22 cellular contexts compared by ENCODE assay signal in the genomic region with DNA sequence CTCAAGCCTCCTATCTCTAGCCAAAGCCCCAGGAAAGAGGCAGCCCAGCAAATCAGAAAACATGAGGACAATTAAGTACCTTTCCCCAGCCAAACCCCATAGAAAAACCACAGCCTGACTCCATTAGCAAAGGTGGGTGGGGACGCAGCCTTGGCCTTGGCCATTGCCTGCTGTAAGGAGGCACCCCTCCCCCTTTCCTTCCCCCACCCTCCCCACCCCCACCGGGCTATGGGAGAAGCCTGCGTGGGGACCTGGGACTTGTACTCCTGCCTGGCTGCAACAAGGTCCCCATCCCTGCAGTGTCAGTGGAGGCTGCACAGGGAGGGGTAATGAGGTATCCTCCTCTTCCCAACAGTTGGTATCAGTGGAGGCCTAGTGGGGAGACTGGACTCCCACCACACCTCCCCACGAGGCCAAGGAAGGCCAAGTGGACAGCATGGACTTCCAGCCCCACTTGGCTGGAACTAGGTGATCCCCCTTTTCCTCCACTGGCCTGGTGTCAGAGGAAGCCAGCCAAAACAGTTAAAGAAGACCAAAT. TPM values are rescaled to one million over a fixed set of nuclear protein-coding genes. Genes with fewer than 3 reads are reported as not detected.
DNase-seq lines count a peak whose midpoint lies in the region; ATAC-seq and TF ChIP-seq lines count a peak whose summit lies in the region.
"Had no signal": no experiment of that assay in that cellular context is flagged by ENCODE, and none has a peak within 500 bp of the region (broad histone marks: within the 10 kb centered on the region; RNA-seq: fewer than 3 reads in every experiment).

No MANE protein-coding gene starts in this region.

- H3K9me3 ChIP-seq in KOPT-K1 (ENCODE audit: insufficient read depth, low read length, poor library complexity, severe bottlenecking) (no peaks in the 10 kb centered on the region), vagina (no peaks in the 10 kb centered on the region)
- H3K9me3 ChIP-seq: A549 had no signal

- no peaks in the 10 kb centered on the region for H3K9me3 Mint-ChIP-seq in natural killer cell treated with Interleukin-12 subunit alpha and Interleukin-12 subunit beta and Interleukin-15 and Interleukin-18, amount 100 ng/mL, for 72 hours
- no peaks in the 10 kb centered on the region for H3K9me3 Mint-ChIP-seq in natural killer cell
- H3K9me3 Mint-ChIP-seq in activated naive CD8-positive, alpha-beta T cell treated with anti-CD3 and anti-CD28 coated beads for 36 hours = no peaks in the 10 kb centered on the region
- H3K9me3 Mint-ChIP-seq: CD8-positive, alpha-beta T cell had no signal

- H3K36me3 ChIP-seq in KOPT-K1 (ENCODE audit: insufficient read depth, low read length) (peaks cover 46% of the 10 kb centered on the region), vagina (no peaks in the 10 kb centered on the region)

- no peak for ATAC-seq in natural killer cell treated with Interleukin-12 subunit alpha and Interleukin-12 subunit beta and Interleukin-15 and Interleukin-18, amount 100 ng/mL, for 72 hours
- ATAC-seq in natural killer cell = no peak
- no peak for ATAC-seq in HG02840 (IDR thresholded peaks at IDR 0.05; ENCODE audit: low FRiP score, unreplicated experiment)
- ATAC-seq: A549; CD8-positive, alpha-beta T cell; K562; Panc1 had no signal

- H3K4me3 ChIP-seq in vagina = no peak overlapping the region
- H3K4me3 ChIP-seq: A549, K562 had no signal

- no peaks in the 10 kb centered on the region for H3K4me1 ChIP-seq in vagina

- H3K27ac ChIP-seq in KOPT-K1 (ENCODE audit: low read depth, low read length, poor library complexity, severe bottlenecking) (peak overlapping the region; percentile 98), vagina (no peak overlapping the region)
- H3K27ac ChIP-seq: A549 had no signal

- H3K4me1 Mint-ChIP-seq in natural killer cell treated with Interleukin-12 subunit alpha and Interleukin-12 subunit beta and Interleukin-15 and Interleukin-18, amount 100 ng/mL, for 72 hours (ENCODE audit: low read depth in 2 of 2) = no peaks in the 10 kb centered on the region
- H3K4me1 Mint-ChIP-seq in natural killer cell = no peaks in the 10 kb centered on the region
- H3K4me1 Mint-ChIP-seq in activated naive CD8-positive, alpha-beta T cell treated with anti-CD3 and anti-CD28 coated beads for 36 hours = peaks cover 2% of the 10 kb centered on the region

- TF ChIP-seq CTCF in natural killer cell (IDR thresholded peaks at IDR 0.05) (no peak), vagina (IDR thresholded peaks at IDR 0.05) (no peak)

- H3K4me3 Mint-ChIP-seq in natural killer cell treated with Interleukin-12 subunit alpha and Interleukin-12 subunit beta and Interleukin-15 and Interleukin-18, amount 100 ng/mL, for 72 hours = no peak overlapping the region
- H3K4me3 Mint-ChIP-seq in natural killer cell = no peak overlapping the region
- no peak overlapping the region for H3K4me3 Mint-ChIP-seq in activated naive CD8-positive, alpha-beta T cell treated with anti-CD3 and anti-CD28 coated beads for 36 hours
- H3K4me3 Mint-ChIP-seq: CD8-positive, alpha-beta T cell had no signal

- H3K27me3 ChIP-seq in vagina = no peaks in the 10 kb centered on the region

- H3K27ac Mint-ChIP-seq in natural killer cell treated with Interleukin-12 subunit alpha and Interleukin-12 subunit beta and Interleukin-15 and Interleukin-18, amount 100 ng/mL, for 72 hours = no peak overlapping the region
- H3K27ac Mint-ChIP-seq in natural killer cell = no peak overlapping the region
- no peak overlapping the region for H3K27ac Mint-ChIP-seq in activated naive CD8-positive, alpha-beta T cell treated with anti-CD3 and anti-CD28 coated beads for 36 hours
- H3K27ac Mint-ChIP-seq: CD8-positive, alpha-beta T cell had no signal

- intact Hi-C loops in natural killer cell (cut with micrococcal nuclease) (no loop called here), vagina (cut with DNase I) (no loop called here)

- H3K36me3 Mint-ChIP-seq in natural killer cell treated with Interleukin-12 subunit alpha and Interleukin-12 subunit beta and Interleukin-15 and Interleukin-18, amount 100 ng/mL, for 72 hours = no peaks in the 10 kb centered on the region
- no peaks in the 10 kb centered on the region for H3K36me3 Mint-ChIP-seq in natural killer cell
- H3K36me3 Mint-ChIP-seq in activated naive CD8-positive, alpha-beta T cell treated with anti-CD3 and anti-CD28 coated beads for 36 hours = no peaks in the 10 kb centered on the region
- H3K36me3 Mint-ChIP-seq: CD8-positive, alpha-beta T cell had no signal

- no peak for TF ChIP-seq POLR2A in vagina (IDR thresholded peaks at IDR 0.05)

- peak; percentile 41 for DNase-seq in natural killer cell treated with Interleukin-12 subunit alpha and Interleukin-12 subunit beta and Interleukin-15 and Interleukin-18, amount 100 ng/mL, for 72 hours (ENCODE audit: low spot score)
- DNase-seq in natural killer cell (no peak), islet precursor cell (peak; percentile 26), vagina (ENCODE audit: extremely low spot score in 2 of 2) (peak; percentile 42 to 72)
- DNase-seq in activated naive CD8-positive, alpha-beta T cell treated with anti-CD3 and anti-CD28 coated beads for 36 hours = no peak
- DNase-seq in activated CD4-positive, CD25-positive, alpha-beta regulatory T cell treated with anti-CD3 and anti-CD28 coated beads, Interleukin-2, amount 50 U/mL, for 72 hours = no peak
- DNase-seq: C1 segment of cervical spinal cord; CD8-positive, alpha-beta T cell; DMS153; GDM1; NCI-H1092 treated with DMSO at 0.1 percent for 48 hours; NCI-H1436 treated with DMSO at 0.1 percent for 48 hours; NCI-H1930; NCI-H345; NCI-H524; NCI-H774; NK-92 treated with Interleukin-12 subunit alpha and Interleukin-12 subunit beta, amount 100 ng/mL, for 24 hours had no signal

- peaks cover 15 to 23% of the 10 kb centered on the region in 2 donors for H3K27me3 Mint-ChIP-seq in natural killer cell treated with Interleukin-12 subunit alpha and Interleukin-12 subunit beta and Interleukin-15 and Interleukin-18, amount 100 ng/mL, for 72 hours
- peaks cover 5 to 15% of the 10 kb centered on the region in 2 donors for H3K27me3 Mint-ChIP-seq in natural killer cell (ENCODE audit: low read depth in 2 of 2)
- peaks cover 7% of the 10 kb centered on the region for H3K27me3 Mint-ChIP-seq in activated naive CD8-positive, alpha-beta T cell treated with anti-CD3 and anti-CD28 coated beads for 36 hours

RNA-seq across cellular contexts. Expression of a gene that starts 20.5 kb away (rescaled TPM):
- not detected for total RNA-seq in natural killer cell treated with Interleukin-12 subunit alpha and Interleukin-12 subunit beta and Interleukin-15 and Interleukin-18, amount 100 ng/mL, for 72 hours
- not detected for total RNA-seq in natural killer cell
- total RNA-seq in vagina = not detected
- total RNA-seq in activated naive CD8-positive, alpha-beta T cell treated with anti-CD3 and anti-CD28 coated beads for 36 hours = not detected
- total RNA-seq: CD8-positive, alpha-beta T cell; K562 had no signal

Comparison
In these comparisons a context has a peak if more than half of its experiments do, and no peak if none do; other contexts are left out.
1. DNase-seq: peak in natural killer cell treated with Interleukin-12 subunit alpha and Interleukin-12 subunit beta and Interleukin-15 and Interleukin-18, amount 100 ng/mL, for 72 hours (single experiment), islet precursor cell (single experiment) and vagina (2 of 2); none in natural killer cell (single experiment), activated naive CD8-positive, alpha-beta T cell treated with anti-CD3 and anti-CD28 coated beads for 36 hours (single experiment) and activated CD4-positive, CD25-positive, alpha-beta regulatory T cell treated with anti-CD3 and anti-CD28 coated beads, Interleukin-2, amount 50 U/mL, for 72 hours (single experiment).